ENCODE assay signal across 1 cellular context in genomic region chr6:139375239-139376053, GRCh38.
A peak's percentile ranks its signal among the peaks of the same experiment; 100 is the strongest.
TF ChIP-seq lines count a peak whose summit lies in the region.

No MANE protein-coding gene starts in this region.

TF ChIP-seq in K562, 482 proteins besides CTCF, POLR2A, EP300 and RAD21 (continued from another document and continues in another):
- TF ChIP-seq RERE (CRISPR knock-in tag; IDR thresholded peaks at IDR 0.05; ENCODE audit: borderline replicate concordance) (no peak), ARID3A (IDR thresholded peaks at IDR 0.05; ENCODE audit: borderline replicate concordance, low read depth, low read length) (no peak), ZNF512 (tag; IDR thresholded peaks at IDR 0.05) (no peak), TCF7 (IDR thresholded peaks at IDR 0.05; ENCODE audit: borderline replicate concordance) (no peak), NCOA6 (IDR thresholded peaks at IDR 0.05) (0 out of 2 replicates have a peak, but pooled peaks have one; percentile 11), CGGBP1 (CRISPR knock-in tag; IDR thresholded peaks at IDR 0.05) (no peak), SMARCA4 (IDR thresholded peaks at IDR 0.05) (peak; percentile 44), CUX1 (CRISPR knock-in tag; IDR thresholded peaks at IDR 0.05) (0 out of 2 replicates have a peak, but pooled peaks have one; percentile 40), SNRNP70 (optimal IDR thresholded peaks at IDR 0.05; ENCODE audit: low read depth, low read length) (no peak), ZNF740 (CRISPR knock-in tag; IDR thresholded peaks at IDR 0.05) (peak; percentile 74; the same call in 1 of the 2 replicates), ZNF740 (tag; IDR thresholded peaks at IDR 0.05) (no peak; a peak in 1 of 4 replicates), ZNF717 (CRISPR knock-in tag; IDR thresholded peaks at IDR 0.05) (no peak), ZNF584 (CRISPR knock-in tag; IDR thresholded peaks at IDR 0.05; ENCODE audit: low read depth) (no peak), HDGF (IDR thresholded peaks at IDR 0.05) (no peak), PHF8 (IDR thresholded peaks at IDR 0.05; ENCODE audit: borderline replicate concordance, low read length) (peak; percentile 36; the same call in 1 of the 2 replicates), POLR2H (tag; IDR thresholded peaks at IDR 0.05; ENCODE audit: low read depth) (peak; percentile 54; the same call in 1 of the 2 replicates), ZNF444 (CRISPR knock-in tag; IDR thresholded peaks at IDR 0.05) (0 out of 2 replicates have a peak, but pooled peaks have one; percentile 4), ETV6 (IDR thresholded peaks at IDR 0.05; ENCODE audit: borderline replicate concordance in 1 of 2, low read depth in 2 of 2, low read length in 1 of 2) (no peak), ETV6 (CRISPR knock-in tag; IDR thresholded peaks at IDR 0.05; ENCODE audit: borderline replicate concordance) (no peak), MCM3 (IDR thresholded peaks at IDR 0.05) (no peak), FOXO4 (CRISPR knock-in tag; IDR thresholded peaks at IDR 0.05) (0 out of 2 replicates have a peak, but pooled peaks have one; percentile 28), ETV1 (tag; conservative IDR thresholded peaks at IDR 0.05; ENCODE audit: low read depth) (no peak), KDM1A (IDR thresholded peaks at IDR 0.05) (peak in 1 of 2 experiments; percentile 57; a peak in 1 of 4 replicates), XRCC3 (IDR thresholded peaks at IDR 0.05) (no peak), ZNF830 (CRISPR knock-in tag; IDR thresholded peaks at IDR 0.05) (peak; percentile 58; the same call in 1 of the 2 replicates), BRD4 (IDR thresholded peaks at IDR 0.05) (peak; percentile 96; the same call in 1 of the 2 replicates), CBX5 (IDR thresholded peaks at IDR 0.05; ENCODE audit: borderline replicate concordance, low read depth) (peak; percentile 70; the same call in 1 of the 2 replicates), ZBTB5 (IDR thresholded peaks at IDR 0.05) (no peak), ZKSCAN3 (CRISPR knock-in tag; IDR thresholded peaks at IDR 0.05) (no peak), E2F4 (CRISPR knock-in tag; IDR thresholded peaks at IDR 0.05; ENCODE audit: low read depth) (0 out of 2 replicates have a peak, but pooled peaks have one; percentile 35), ARID3B (CRISPR knock-in tag; IDR thresholded peaks at IDR 0.05; ENCODE audit: borderline replicate concordance) (no peak), DIDO1 (tag; IDR thresholded peaks at IDR 0.05; ENCODE audit: low read depth) (no peak), ZNF174 (CRISPR knock-in tag; IDR thresholded peaks at IDR 0.05) (no peak), MYC (IDR thresholded peaks at IDR 0.05; ENCODE audit: low read depth, low read length) (peak; percentile 86; the same call in 1 of the 2 replicates), MYC (CRISPR knock-in tag; IDR thresholded peaks at IDR 0.05; ENCODE audit: borderline replicate concordance, low read depth) (no peak), C11orf30 (IDR thresholded peaks at IDR 0.05; ENCODE audit: low read depth) (peak; percentile 29; the same call in 1 of the 2 replicates)
